ENCODE assay signal across 8 cellular contexts in genomic region chr11:113896156-113896879, GRCh38. TPM values are rescaled to one million over a fixed set of nuclear protein-coding genes. Genes with fewer than 3 reads are reported as not detected.
DNase-seq lines count a peak whose midpoint lies in the region; ATAC-seq, FAIRE-seq and TF ChIP-seq lines count a peak whose summit lies in the region.
"Had no signal": no experiment of that assay in that cellular context is flagged by ENCODE, and none has a peak within 500 bp of the region (broad histone marks: within the 10 kb centered on the region; RNA-seq: fewer than 3 reads in every experiment).

No MANE protein-coding gene starts in this region.

- H3K4me2 ChIP-seq in keratinocyte (ENCODE audit: control insufficient read depth, extremely low read depth, insufficient read depth, low read depth, low read length), result no peak overlapping the region

- H3K36me3 ChIP-seq in body of pancreas (replicated peaks in 1 of 2; ENCODE audit: insufficient read depth in 1 of 2, low read depth in 2 of 2) (no peaks in the 10 kb centered on the region), keratinocyte (ENCODE audit: control insufficient read depth in 2 of 2, extremely low read depth in 1 of 2, insufficient read depth in 2 of 2, low read length in 2 of 2) (no peaks in the 10 kb centered on the region)

- WGBS in body of pancreas, 2 donors, result 18 to 23% methylated on average over 10 of the region's 10 CpGs

- intact Hi-C loops in body of pancreas (cut with DNase I), result no loop called here

- H3K79me2 ChIP-seq in keratinocyte (ENCODE audit: control insufficient read depth, insufficient read depth, low read length), result no peaks in the 10 kb centered on the region

- H3K9me1 ChIP-seq in keratinocyte (ENCODE audit: control insufficient read depth, extremely low read depth, insufficient read depth, low read length), result no peaks in the 10 kb centered on the region

- H3K27me3 ChIP-seq in body of pancreas (no peaks in the 10 kb centered on the region), keratinocyte (ENCODE audit: control insufficient read depth, extremely low read depth, insufficient read depth, low read length) (peaks cover 3% of the 10 kb centered on the region)

- H3K27ac ChIP-seq in body of pancreas (no peak overlapping the region), keratinocyte (ENCODE audit: control insufficient read depth, insufficient read depth, low read length) (no peak overlapping the region)

- H3K4me1 ChIP-seq in body of pancreas, result no peaks in the 10 kb centered on the region
- H3K4me1 ChIP-seq in keratinocyte (ENCODE audit: control insufficient read depth, extremely low read depth, insufficient read depth, low read length), result no peaks in the 10 kb centered on the region

- FAIRE-seq in keratinocyte (lab: Jason Lieb, UNC), result peak; percentile 84

- DNase-seq in GM10248 (ENCODE audit: extremely low spot score) (peak; percentile 54), RKO (ENCODE audit: low spot score) (peak; percentile 29), body of pancreas (peak; percentile 40 to 64 (median 48)), keratinocyte (ENCODE audit: low read depth, low spot score) (no peak)
- DNase-seq in stimulated activated CD8-positive, alpha-beta memory T cell treated with anti-CD3 and anti-CD28 coated beads, Interleukin-4, amount 100 ng/mL, for 48 hours, result peak; percentile 38

- H4K20me1 ChIP-seq in keratinocyte (ENCODE audit: control insufficient read depth, extremely low read depth, insufficient read depth, low read length), result no peaks in the 10 kb centered on the region

- CTCF ChIA-PET in GM10248 (lab: Yijun Ruan, JAX), result interaction anchor here (0.7 to 7.2 kb wide), 22 partner anchors 8 to 372 kb away, joined by 3 to 107 read pairs (median 3); partner anchors contain the start of genes HTR3A, HTR3B and USP28

- TF ChIP-seq CTCF in GM10248 (IDR thresholded peaks at IDR 0.05; ENCODE audit: control extremely low read depth, extremely low read depth, low read depth, missing control alignments) (peak; percentile 80), body of pancreas (IDR thresholded peaks at IDR 0.05) (peak; percentile 71 to 82 (median 73)), keratinocyte (optimal IDR thresholded peaks at IDR 0.05 in 1 of 3, IDR thresholded peaks at IDR 0.05 in 1 of 3, conservative IDR thresholded peaks at IDR 0.05 in 1 of 3; ENCODE audit: extremely low read depth in 1 of 3, insufficient read depth in 2 of 3, low read length in 3 of 3) (peak; percentile 67 to 78 (median 74))

- no peak overlapping the region for H2AFZ ChIP-seq in keratinocyte (ENCODE audit: control insufficient read depth, low read length)

- H3K9ac ChIP-seq in keratinocyte (ENCODE audit: control insufficient read depth, extremely low read depth, insufficient read depth, low read length), result no peak overlapping the region

- peak; percentile 62 for ATAC-seq in HG03354 (IDR thresholded peaks at IDR 0.05; ENCODE audit: poor library complexity, severe bottlenecking, unreplicated experiment)
- ATAC-seq in body of pancreas, result peak; percentile 63
- no peak for ATAC-seq in GM21360 (IDR thresholded peaks at IDR 0.05; ENCODE audit: unreplicated experiment)

- no peak for TF ChIP-seq POLR2A in body of pancreas (IDR thresholded peaks at IDR 0.05)

- H3K9me3 ChIP-seq in body of pancreas (no peaks in the 10 kb centered on the region), keratinocyte (ENCODE audit: control insufficient read depth, low read depth, low read length) (no peaks in the 10 kb centered on the region)

- POLR2A ChIA-PET in GM10248 (lab: Yijun Ruan, JAX), result no interaction called here

- dilution Hi-C loops in keratinocyte (cut with MboI; ENCODE audit: extremely low pct_ligation_motif_present, low sequenced_read_pairs), result no loop called here

- H3K4me3 ChIP-seq in body of pancreas (no peak overlapping the region), keratinocyte (ENCODE audit: control insufficient read depth in 2 of 3, extremely low read depth in 1 of 3, insufficient read depth in 2 of 3, low read depth in 1 of 3, low read length in 3 of 3) (no peak overlapping the region)

RNA-seq across cellular contexts. Expression of gene HTR3B, which starts 8.3 kb away (rescaled TPM):
- total RNA-seq in body of pancreas, result not detected
- not detected in 3 replicates for polyA plus RNA-seq in keratinocyte
- not detected for polyA plus RNA-seq in keratinocyte (2011; ENCODE audit: low read depth)
- polyA plus RNA-seq in keratinocyte (2011; cell fraction: cytosol; rRNA removed), result not detected in 2 replicates
- not detected in 2 replicates for polyA plus RNA-seq in keratinocyte (2011; cell fraction: nucleus; rRNA removed)
- polyA plus RNA-seq in keratinocyte (2012; ENCODE audit: low replicate concordance), result not detected in 2 replicates
- not detected in 3 replicates for polyA minus RNA-seq in keratinocyte
- polyA minus RNA-seq in keratinocyte (2011; cell fraction: cytosol; rRNA and poly(A)+ RNA removed), result not detected
- not detected in 2 replicates for polyA minus RNA-seq in keratinocyte (2011; cell fraction: nucleus; rRNA and poly(A)+ RNA removed)
- total RNA-seq: pulmonary artery endothelial cell had no signal

RNA-seq across cellular contexts. Expression of gene USP28, which starts 20.9 kb away (rescaled TPM):
- total RNA-seq in body of pancreas, result 10 to 100 TPM; 17.9 to 31.0 TPM
- polyA plus RNA-seq in keratinocyte, result 24.1 to 37.4 TPM (median 31.0 TPM) in 3 replicates
- polyA plus RNA-seq in keratinocyte (2011; ENCODE audit: low read depth), result 10.6 TPM
- 19.8 and 32.7 TPM in 2 replicates for polyA plus RNA-seq in keratinocyte (2011; cell fraction: cytosol; rRNA removed)
- polyA plus RNA-seq in keratinocyte (2011; cell fraction: nucleus; rRNA removed), result 33.8 and 35.6 TPM in 2 replicates
- polyA plus RNA-seq in keratinocyte (2012; ENCODE audit: low replicate concordance), result 7.7 and 15.3 TPM in 2 replicates
- 20.6 to 55.6 TPM (median 25.3 TPM) in 3 replicates for polyA minus RNA-seq in keratinocyte
- polyA minus RNA-seq in keratinocyte (2011; cell fraction: cytosol; rRNA and poly(A)+ RNA removed), result 19.0 TPM
- polyA minus RNA-seq in keratinocyte (2011; cell fraction: nucleus; rRNA and poly(A)+ RNA removed), result 13.9 and 29.7 TPM in 2 replicates
